Comparison of ENCODE assay signal across 11 cellular contexts in genomic region chr18:22831441-22831904, GRCh38.
DNase-seq lines count a peak whose midpoint lies in the region; ATAC-seq and TF ChIP-seq lines count a peak whose summit lies in the region.
"Had no signal": no experiment of that assay in that cellular context is flagged by ENCODE, and none has a peak within 500 bp of the region (broad histone marks: within the 10 kb centered on the region; RNA-seq: fewer than 3 reads in every experiment).

No MANE protein-coding gene starts in this region.

- H3K4me1 Mint-ChIP-seq in activated naive CD8-positive, alpha-beta T cell treated with anti-CD3 and anti-CD28 coated beads for 36 hours = peaks cover 9% of the 10 kb centered on the region
- H3K4me1 Mint-ChIP-seq in neural progenitor cell = peaks cover 8% of the 10 kb centered on the region
- H3K4me1 Mint-ChIP-seq: IgD-negative memory B cell had no signal

- intact Hi-C loops in lower lobe of right lung (cut with DNase I) = no loop called here

- DNase-seq in GM03348 (ENCODE audit: low spot score) (peak; percentile 48), lower lobe of right lung (no peak), neural progenitor cell (ENCODE audit: low spot score) (no peak), DMS 273 (lab: John Stamatoyannopoulos, UW; ENCODE audit: unreplicated experiment) (no peak)
- DNase-seq in activated naive CD8-positive, alpha-beta T cell treated with anti-CD3 and anti-CD28 coated beads for 36 hours = peak; percentile 12
- DNase-seq in stimulated activated CD4-positive, alpha-beta T cell treated with anti-CD3 and anti-CD28 coated beads, Interleukin-2, amount 100 ng/mL, for 48 hours = no peak

- no peak for TF ChIP-seq CTCF in lower lobe of right lung (IDR thresholded peaks at IDR 0.05)
- no peak for TF ChIP-seq CTCF in neural progenitor cell (IDR thresholded peaks at IDR 0.05)

- H3K27ac ChIP-seq in lower lobe of right lung = no peak overlapping the region
- H3K27ac ChIP-seq in neural progenitor cell = no peak overlapping the region
- H3K27ac ChIP-seq: SJSA1 had no signal

- H3K4me3 ChIP-seq in lower lobe of right lung (no peak overlapping the region), neural progenitor cell (no peak overlapping the region)
- H3K4me3 ChIP-seq: HAP-1, SJSA1 had no signal

- H3K27me3 ChIP-seq in lower lobe of right lung (ENCODE audit: low read depth) (no peaks in the 10 kb centered on the region), neural progenitor cell (no peaks in the 10 kb centered on the region)
- H3K27me3 ChIP-seq: SJSA1 had no signal

- H3K36me3 ChIP-seq in lower lobe of right lung (no peaks in the 10 kb centered on the region), neural progenitor cell (no peaks in the 10 kb centered on the region)
- H3K36me3 ChIP-seq: HAP-1, SJSA1 had no signal

- H3K9me3 ChIP-seq in lower lobe of right lung (no peaks in the 10 kb centered on the region), neural progenitor cell (ENCODE audit: low read depth) (no peaks in the 10 kb centered on the region)
- H3K9me3 ChIP-seq: HAP-1, SJSA1 had no signal

- no peak overlapping the region for H2AFZ ChIP-seq in neural progenitor cell (replicated peaks)

- peak; percentile 64 for ATAC-seq in HG03378 (IDR thresholded peaks at IDR 0.05; ENCODE audit: unreplicated experiment)
- ATAC-seq in lower lobe of right lung = peak; percentile 17 to 50
- no peak for ATAC-seq in HG03565 (IDR thresholded peaks at IDR 0.05; ENCODE audit: unreplicated experiment)

- H3K4me3 Mint-ChIP-seq in activated naive CD8-positive, alpha-beta T cell treated with anti-CD3 and anti-CD28 coated beads for 36 hours = no peak overlapping the region
- H3K4me3 Mint-ChIP-seq in neural progenitor cell = no peak overlapping the region
- H3K4me3 Mint-ChIP-seq: IgD-negative memory B cell had no signal

- no peaks in the 10 kb centered on the region for H3K9me3 Mint-ChIP-seq in activated naive CD8-positive, alpha-beta T cell treated with anti-CD3 and anti-CD28 coated beads for 36 hours
- H3K9me3 Mint-ChIP-seq in neural progenitor cell = no peaks in the 10 kb centered on the region

- no peaks in the 10 kb centered on the region for H3K4me1 ChIP-seq in lower lobe of right lung
- no peaks in the 10 kb centered on the region for H3K4me1 ChIP-seq in neural progenitor cell
- H3K4me1 ChIP-seq: HAP-1 had no signal

- no peak overlapping the region for H3K4me2 ChIP-seq in neural progenitor cell

- H3K27me3 Mint-ChIP-seq in activated naive CD8-positive, alpha-beta T cell treated with anti-CD3 and anti-CD28 coated beads for 36 hours = peaks cover 36% of the 10 kb centered on the region
- no peaks in the 10 kb centered on the region for H3K27me3 Mint-ChIP-seq in neural progenitor cell (ENCODE audit: insufficient read depth, low read depth)

- H3K27ac Mint-ChIP-seq in activated naive CD8-positive, alpha-beta T cell treated with anti-CD3 and anti-CD28 coated beads for 36 hours = peak overlapping the region; percentile 6
- no peak overlapping the region for H3K27ac Mint-ChIP-seq in neural progenitor cell
- H3K27ac Mint-ChIP-seq: IgD-negative memory B cell had no signal

- H3K79me2 ChIP-seq in neural progenitor cell (ENCODE audit: low read depth) = no peaks in the 10 kb centered on the region

- no peaks in the 10 kb centered on the region for H3K36me3 Mint-ChIP-seq in activated naive CD8-positive, alpha-beta T cell treated with anti-CD3 and anti-CD28 coated beads for 36 hours
- H3K36me3 Mint-ChIP-seq in neural progenitor cell = no peaks in the 10 kb centered on the region
- H3K36me3 Mint-ChIP-seq: IgD-negative memory B cell had no signal

- H3K9ac ChIP-seq in neural progenitor cell = no peak overlapping the region

- no peaks in the 10 kb centered on the region for H4K20me1 ChIP-seq in neural progenitor cell (ENCODE audit: low read depth)

- H3F3A ChIP-seq in neural progenitor cell (ENCODE audit: low read depth) = no peaks in the 10 kb centered on the region

Comparison
In these comparisons a context has a peak if more than half of its experiments do, and no peak if none do; other contexts are left out.
1. DNase-seq: peak in GM03348 (single experiment) and activated naive CD8-positive, alpha-beta T cell treated with anti-CD3 and anti-CD28 coated beads for 36 hours (single experiment); none in lower lobe of right lung (single experiment), neural progenitor cell (single experiment), DMS 273 (single experiment) and stimulated activated CD4-positive, alpha-beta T cell treated with anti-CD3 and anti-CD28 coated beads, Interleukin-2, amount 100 ng/mL, for 48 hours (0 of 2).